In the genomic region with DNA sequence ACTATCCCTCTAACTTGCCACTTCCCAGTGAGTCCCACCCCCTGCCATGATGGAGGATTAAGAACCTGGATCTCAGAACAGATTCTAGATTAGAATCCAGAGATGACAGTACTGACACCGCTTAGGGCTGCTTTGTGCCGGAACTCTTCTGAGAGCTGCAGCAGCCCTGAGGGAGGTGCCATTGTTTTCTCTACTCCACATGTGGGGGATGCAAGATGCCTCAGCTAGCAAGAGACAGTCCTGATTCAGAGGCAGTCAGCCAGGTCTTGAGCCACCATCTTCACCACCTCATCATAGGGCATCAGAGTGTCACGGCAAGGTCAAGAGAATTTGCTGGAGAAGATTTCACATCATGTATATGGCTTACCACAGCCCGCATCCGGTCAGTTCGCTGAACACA, we compare ENCODE assay signal across 1 cellular context.
TF ChIP-seq lines count a peak whose summit lies in the region.

No MANE protein-coding gene starts in this region.

TF ChIP-seq in GM23338, 12 proteins besides CTCF, POLR2A, EP300 and RAD21:
- no peak for TF ChIP-seq POLR2AphosphoS5 (IDR thresholded peaks at IDR 0.05; ENCODE audit: low read depth)
TF ChIP-seq in GM23338: peak in this region for 0.
